26 cellular contexts compared by ENCODE assay signal in the genomic region with DNA sequence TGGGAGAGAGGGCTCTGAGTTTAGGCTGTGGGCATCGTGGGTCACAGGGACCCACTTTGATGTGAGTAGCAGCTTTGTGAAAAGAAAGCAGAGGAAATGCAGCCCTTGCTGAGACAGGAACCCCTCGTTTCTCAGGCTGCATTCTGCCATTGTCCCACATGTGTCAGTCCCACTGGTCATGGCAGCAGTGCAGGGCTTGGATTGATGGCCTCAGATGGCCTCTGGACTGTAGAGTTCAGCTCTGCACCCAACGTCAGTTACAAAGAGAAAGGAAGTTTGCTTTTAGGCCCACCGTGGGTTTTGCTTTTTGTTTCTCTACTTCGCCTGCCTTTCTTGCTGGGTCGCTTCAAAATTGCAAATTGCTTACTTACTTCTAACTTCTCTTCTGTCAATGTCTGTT.
DNase-seq lines count a peak whose midpoint lies in the region; ATAC-seq, FAIRE-seq and TF ChIP-seq lines count a peak whose summit lies in the region.
"Had no signal": no experiment of that assay in that cellular context is flagged by ENCODE, and none has a peak within 500 bp of the region (broad histone marks: within the 10 kb centered on the region; RNA-seq: fewer than 3 reads in every experiment).

No MANE protein-coding gene starts in this region.

- H3K79me1 ChIP-seq in IMR-90 (ENCODE audit: low read depth in 1 of 2, low read length in 2 of 2) (no peaks in the 10 kb centered on the region), neuronal stem cell (ENCODE audit: low read depth, low read length) (no peaks in the 10 kb centered on the region)

- H2BK15ac ChIP-seq in IMR-90 (ENCODE audit: low read depth, low read length) (no peak overlapping the region), neuronal stem cell (ENCODE audit: low read length) (no peak overlapping the region)

- H3K9me3 ChIP-seq in IMR-90 (ENCODE audit: control insufficient read depth, insufficient read depth, low read length) = no peaks in the 10 kb centered on the region
- H3K9me3 ChIP-seq in GM12878 (replicated peaks; ENCODE audit: control insufficient read depth, insufficient read depth, low read length) = peaks cover 1% of the 10 kb centered on the region; the same call in 1 of the 3 replicates
- peaks cover 9% of the 10 kb centered on the region for H3K9me3 ChIP-seq in HepG2 (ENCODE audit: low read length)
- H3K9me3 ChIP-seq in neuronal stem cell (replicated peaks in 1 of 2; ENCODE audit: control insufficient read depth in 2 of 2, insufficient read depth in 1 of 2, low read depth in 1 of 2, low read length in 2 of 2) = peaks cover 0 to 6% of the 10 kb centered on the region in 2 donors
- H3K9me3 ChIP-seq: Caco-2, MG63, SJCRH30 had no signal

- no peak for TF ChIP-seq RAD21 in IMR-90 (IDR thresholded peaks at IDR 0.05; ENCODE audit: low read length)
- no peak for TF ChIP-seq RAD21 in GM12878 (IDR thresholded peaks at IDR 0.05; ENCODE audit: insufficient read depth, low read depth, low read length)
- TF ChIP-seq RAD21 in HepG2 (CRISPR knock-in tag; IDR thresholded peaks at IDR 0.05) = no peak

- no peak overlapping the region for H3K18ac ChIP-seq in IMR-90 (ENCODE audit: low read depth, low read length)
- no peak overlapping the region for H3K18ac ChIP-seq in neuronal stem cell (ENCODE audit: low read length)

- TF ChIP-seq CTCF in IMR-90 (conservative IDR thresholded peaks at IDR 0.05; ENCODE audit: low read depth, low read length) (no peak), GM12878 (IDR thresholded peaks at IDR 0.05 in 2 of 3, conservative IDR thresholded peaks at IDR 0.05 in 1 of 3; ENCODE audit: control insufficient read depth in 2 of 3, extremely low read depth in 1 of 3, insufficient read depth in 1 of 3, low read depth in 3 of 3, low read length in 3 of 3) (no peak), HepG2 (CRISPR knock-in tag; IDR thresholded peaks at IDR 0.05) (no peak)

- no peak for ATAC-seq in IMR-90 (ENCODE audit: low read depth)
- no peak for ATAC-seq in GM12878
- ATAC-seq in HepG2 = peak; percentile 85
- ATAC-seq: CD8-positive, alpha-beta T cell; Right ventricle myocardium inferior; SK-N-SH treated with all-trans-retinoic acid at 6 μM for 48 hours had no signal

- no peaks in the 10 kb centered on the region for H3K36me3 ChIP-seq in IMR-90 (ENCODE audit: control insufficient read depth, insufficient read depth, low read length)
- no peaks in the 10 kb centered on the region for H3K36me3 ChIP-seq in GM12878 (ENCODE audit: control insufficient read depth in 2 of 2, insufficient read depth in 2 of 2, low read length in 1 of 2)
- no peaks in the 10 kb centered on the region for H3K36me3 ChIP-seq in HepG2 (replicated peaks in 1 of 2; ENCODE audit: control insufficient read depth in 1 of 2, insufficient read depth in 2 of 2, low read length in 2 of 2)
- no peaks in the 10 kb centered on the region for H3K36me3 ChIP-seq in neuronal stem cell (replicated peaks in 1 of 2; ENCODE audit: control insufficient read depth in 2 of 2, insufficient read depth in 2 of 2, low read length in 2 of 2)
- H3K36me3 ChIP-seq: MG63, SJCRH30 had no signal

- H3K27me3 ChIP-seq in IMR-90 (ENCODE audit: control insufficient read depth, insufficient read depth, low read length) (peaks cover 5% of the 10 kb centered on the region; the same call in 1 of the 2 replicates), GM12878 (replicated peaks in 1 of 2; ENCODE audit: control insufficient read depth in 2 of 2, insufficient read depth in 2 of 2, low read length in 1 of 2) (no peaks in the 10 kb centered on the region), HepG2 (ENCODE audit: control insufficient read depth in 1 of 2, insufficient read depth in 2 of 2, low read length in 2 of 2) (no peaks in the 10 kb centered on the region), neuronal stem cell (ENCODE audit: control insufficient read depth in 3 of 3, insufficient read depth in 3 of 3, low read depth in 1 of 3, low read length in 3 of 3) (no peaks in the 10 kb centered on the region)
- H3K27me3 ChIP-seq: MG63, SJCRH30 had no signal

- SMC1A ChIA-PET in GM12878 (lab: Charles Lee; ENCODE audit: uncharacterized antibody, unreplicated experiment) = no interaction called here

- H3K4me1 ChIP-seq in IMR-90 (ENCODE audit: control insufficient read depth, insufficient read depth, low read length) (no peaks in the 10 kb centered on the region), GM12878 (ENCODE audit: control insufficient read depth, insufficient read depth, low read length) (peaks cover 12% of the 10 kb centered on the region), HepG2 (ENCODE audit: insufficient read depth, low read length) (peaks cover 71% of the 10 kb centered on the region), neuronal stem cell (ENCODE audit: control insufficient read depth in 2 of 2, insufficient read depth in 1 of 2, low read depth in 1 of 2, low read length in 2 of 2) (peaks cover 3 to 23% of the 10 kb centered on the region in 2 donors)
- H3K4me1 ChIP-seq: SJCRH30 had no signal

- H2AK9ac ChIP-seq in IMR-90 (replicated peaks; ENCODE audit: low read depth, low read length, poor library complexity) = no peak overlapping the region

- no peak overlapping the region for H3K4ac ChIP-seq in IMR-90 (ENCODE audit: low read depth, low read length)
- no peak overlapping the region for H3K4ac ChIP-seq in neuronal stem cell (ENCODE audit: low read length)

- H2BK12ac ChIP-seq in neuronal stem cell (ENCODE audit: low read length) = no peak overlapping the region

- BruUV-seq in IMR-90 (replicated peaks; lab: Mats Ljungman, UMichigan) (no TSS peak), GM12878 (replicated peaks; lab: Mats Ljungman, UMichigan) (no TSS peak), HepG2 (replicated peaks; lab: Mats Ljungman, UMichigan) (no TSS peak)

- H2BK20ac ChIP-seq in IMR-90 (ENCODE audit: low read depth, low read length) = no peak overlapping the region

- H4K91ac ChIP-seq in IMR-90 (ENCODE audit: insufficient read depth, low read depth, low read length) = no peak overlapping the region
- H4K91ac ChIP-seq in neuronal stem cell (ENCODE audit: low read depth, low read length, poor library complexity) = no peak overlapping the region

- H4K5ac ChIP-seq in IMR-90 (ENCODE audit: low read depth, low read length) = no peak overlapping the region

- in situ Hi-C loops in IMR-90 (cut with MboI; ENCODE audit: low sequenced_read_pairs) (no loop called here), GM12878 (cut with MboI) (no loop called here), HepG2 (cut with HindIII; ENCODE audit: extremely low pct_ligation_motif_present, low pct_unique_long_range_greater_than_20kb) (no loop called here)

- CTCF ChIA-PET in IMR-90 (lab: Yijun Ruan, JAX) = no interaction called here
- CTCF ChIA-PET in GM12878 (lab: Yijun Ruan, JAX) = no interaction called here
- CTCF ChIA-PET in HepG2 (lab: Yijun Ruan, JAX; ENCODE audit: low intra/inter-chr PET ratio, low total read pairs) = no interaction called here

- H2BK5ac ChIP-seq in IMR-90 (ENCODE audit: low read depth, low read length, poor library complexity, severe bottlenecking) = no peak overlapping the region
- no peak overlapping the region for H2BK5ac ChIP-seq in neuronal stem cell (ENCODE audit: low read length)

- H3K4me2 ChIP-seq in IMR-90 (ENCODE audit: low read depth, low read length) (no peak overlapping the region), GM12878 (ENCODE audit: control insufficient read depth, insufficient read depth) (no peak overlapping the region), HepG2 (ENCODE audit: low read depth, low read length) (peak overlapping the region; percentile 48), neuronal stem cell (ENCODE audit: insufficient read depth, low read length, poor library complexity, severe bottlenecking) (no peak overlapping the region)
- H3K4me2 ChIP-seq: PC-9 had no signal

- TF ChIP-seq POLR2A in IMR-90 (IDR thresholded peaks at IDR 0.05; ENCODE audit: low read depth, low read length) = no peak
- TF ChIP-seq POLR2A in GM12878 (IDR thresholded peaks at IDR 0.05; ENCODE audit: low read depth, low read length) = no peak
- no peak for TF ChIP-seq POLR2A in HepG2 (IDR thresholded peaks at IDR 0.05; ENCODE audit: insufficient read depth in 1 of 2, low read depth in 2 of 2, low read length in 2 of 2)

- intact Hi-C loops in IMR-90 (cut with micrococcal nuclease) (no loop called here), GM12878 (cut with micrococcal nuclease; ENCODE audit: unreplicated experiment) (no loop called here), HepG2 (cut with micrococcal nuclease; ENCODE audit: unreplicated experiment) (no loop called here)

- DNase-seq in IMR-90 = no peak
- no peak for DNase-seq in GM12878 (ENCODE audit: low read depth, low spot score)
- DNase-seq in HepG2 (ENCODE audit: low spot score) = peak; percentile 45
- DNase-seq in neuronal stem cell (ENCODE audit: low spot score) = no peak
- no peak for DNase-seq in iPS-NIHi11 (ENCODE audit: low spot score)
- DNase-seq in DMS53 (lab: John Stamatoyannopoulos, UW) = no peak
- DNase-seq in activated T-cell treated with anti-CD3 and anti-CD28 coated beads, Interleukin-2, amount 50 U/mL, for 48 hours = no peak
- DNase-seq: C1 segment of cervical spinal cord; Caco-2; CD8-positive, alpha-beta T cell; DMS79 treated with DMSO at 0.1 percent for 48 hours; H7; KG1; MG63; NCI-H1105 treated with DMSO at 0.1 percent for 48 hours; NCI-H146; NCI-H2029; NCI-H446; NCI-H524 treated with DMSO at 0.1 percent for 48 hours; NCI-H82; NK-92 treated with Interleukin-12 subunit alpha and Interleukin-12 subunit beta, amount 100 ng/mL, for 24 hours; PC-9; SJCRH30 had no signal

- FAIRE-seq in GM12878 (lab: Jason Lieb, UNC) (no peak), HepG2 (lab: Jason Lieb, UNC) (no peak)
- FAIRE-seq: GM19239 had no signal

- no peak overlapping the region for H2BK120ac ChIP-seq in IMR-90 (ENCODE audit: low read depth, low read length)
- no peak overlapping the region for H2BK120ac ChIP-seq in neuronal stem cell (ENCODE audit: low read depth, low read length)

- H3K23ac ChIP-seq in IMR-90 (ENCODE audit: low read depth, low read length) = no peak overlapping the region
- no peak overlapping the region for H3K23ac ChIP-seq in neuronal stem cell (ENCODE audit: low read depth, low read length, poor library complexity)

- H3K4me3 ChIP-seq in IMR-90 (ENCODE audit: insufficient read depth, low read depth, low read length) = no peak overlapping the region
- no peak overlapping the region for H3K4me3 ChIP-seq in GM12878
- no peak overlapping the region for H3K4me3 ChIP-seq in HepG2 (replicated peaks in 1 of 3; ENCODE audit: insufficient read depth in 1 of 3, low read depth in 2 of 3, low read length in 3 of 3)
- no peak overlapping the region for H3K4me3 ChIP-seq in neuronal stem cell (ENCODE audit: low read length in 2 of 2)
- H3K4me3 ChIP-seq: MG63, PC-9, SJCRH30 had no signal

- POLR2A ChIA-PET in IMR-90 (lab: Charles Lee; ENCODE audit: unreplicated experiment) = no interaction called here
- POLR2A ChIA-PET in GM12878 (lab: Charles Lee) = no interaction called here
- POLR2A ChIA-PET in HepG2 (lab: Yijun Ruan, JAX) = no interaction called here

- H3K27ac ChIP-seq in IMR-90 (ENCODE audit: insufficient read depth, low read length) (no peak overlapping the region), GM12878 (ENCODE audit: control insufficient read depth, insufficient read depth) (no peak overlapping the region), HepG2 (ENCODE audit: extremely low read length, insufficient read depth, low read length) (peak overlapping the region; percentile 50), neuronal stem cell (replicated peaks; ENCODE audit: low read length) (no peak overlapping the region)
- H3K27ac ChIP-seq: PC-9, SJCRH30 had no signal

- whole genome bisulfite sequencing in IMR-90 (ENCODE audit: extremely low coverage in 2 of 2, insufficient read length in 1 of 2), 2 experiments = 0% methylated on average over 1 of the region's 6 CpGs; no CpG with 5 or more reads in 1 of the 2 experiments
- WGBS in GM12878 (ENCODE audit: insufficient coverage, insufficient replicate concordance, low lambda C conversion rate, missing lambda C conversion rate) = 44% methylated on average over 6 of the region's 6 CpGs
- 55% methylated on average over 5 of the region's 6 CpGs for WGBS in HepG2 (ENCODE audit: low lambda C conversion rate)
- WGBS in neuronal stem cell (ENCODE audit: extremely low coverage in 2 of 2, insufficient read length in 2 of 2, insufficient replicate concordance in 1 of 2), 2 donors = no CpG with 5 or more reads among the region's 6 CpGs

- H3K14ac ChIP-seq in IMR-90 (replicated peaks; ENCODE audit: low read depth, low read length) (no peak overlapping the region), neuronal stem cell (ENCODE audit: low read length) (no peak overlapping the region)

- TF ChIP-seq EP300 in GM12878 (IDR thresholded peaks at IDR 0.05; ENCODE audit: borderline replicate concordance in 1 of 2, control insufficient read depth in 1 of 2, low read depth in 2 of 2, low read length in 2 of 2) (no peak), HepG2 (IDR thresholded peaks at IDR 0.05; ENCODE audit: low read depth in 2 of 2, low read length in 2 of 2) (no peak), HepG2 (CRISPR knock-in tag; IDR thresholded peaks at IDR 0.05; ENCODE audit: borderline replicate concordance) (no peak)

- H2AK5ac ChIP-seq in IMR-90 (ENCODE audit: low read depth, low read length) (no peak overlapping the region), neuronal stem cell (ENCODE audit: low read depth, low read length) (no peak overlapping the region)

- dilution Hi-C loops in IMR-90 (cut with HindIII; ENCODE audit: low sequenced_read_pairs, unreplicated experiment) = no loop called here

- H3K56ac ChIP-seq in IMR-90 (ENCODE audit: extremely low read depth, insufficient read depth, low read length) = no peak overlapping the region

- no peaks in the 10 kb centered on the region for H3K9me1 ChIP-seq in IMR-90 (ENCODE audit: insufficient read depth, low read length)

- no peak overlapping the region for H4K8ac ChIP-seq in IMR-90 (ENCODE audit: low read depth in 2 of 2, low read length in 2 of 2)
- no peak overlapping the region for H4K8ac ChIP-seq in neuronal stem cell (ENCODE audit: low read depth, low read length)

- RAD21 ChIA-PET in GM12878 (lab: Charles Lee; ENCODE audit: unreplicated experiment) = no interaction called here

- H4K20me1 ChIP-seq in IMR-90 (ENCODE audit: insufficient read depth, low read length) = no peaks in the 10 kb centered on the region
- H4K20me1 ChIP-seq in GM12878 (ENCODE audit: control insufficient read depth, insufficient read depth) = no peaks in the 10 kb centered on the region
- H4K20me1 ChIP-seq in HepG2 (ENCODE audit: insufficient read depth, low read length) = no peaks in the 10 kb centered on the region

- H3K79me2 ChIP-seq in GM12878 (ENCODE audit: control insufficient read depth, insufficient read depth, low read length) (no peaks in the 10 kb centered on the region), HepG2 (ENCODE audit: insufficient read depth, low read length) (no peaks in the 10 kb centered on the region)

- H3K9ac ChIP-seq in IMR-90 (ENCODE audit: low read depth, low read length) (no peak overlapping the region), GM12878 (ENCODE audit: control insufficient read depth, insufficient read depth, low read length) (no peak overlapping the region), HepG2 (ENCODE audit: insufficient read depth, low read depth, low read length) (0 out of 2 replicates have a peak overlapping the region, but pooled peaks have one; percentile 0), neuronal stem cell (ENCODE audit: low read depth, low read length, poor library complexity) (no peak overlapping the region)

- H2AFZ ChIP-seq in IMR-90 (replicated peaks; ENCODE audit: low read length, poor library complexity) = peak overlapping the region; percentile 17
- peak overlapping the region; percentile 56 for H2AFZ ChIP-seq in GM12878 (ENCODE audit: control insufficient read depth, low read depth, low read length)
- peak overlapping the region; percentile 75 for H2AFZ ChIP-seq in HepG2 (ENCODE audit: low read length)
- H2AFZ ChIP-seq in neuronal stem cell (ENCODE audit: low read length) = peak overlapping the region; percentile 82
- H2AFZ ChIP-seq: PC-9 had no signal

Comparison
In these comparisons a context has a peak if more than half of its experiments do, and no peak if none do; other contexts are left out.
1. H2AFZ ChIP-seq: peak in every context shown above with its lines; median percentile 82 in neuronal stem cell; 75 in HepG2; 56 in GM12878; 17 in IMR-90.